In the genomic region with DNA sequence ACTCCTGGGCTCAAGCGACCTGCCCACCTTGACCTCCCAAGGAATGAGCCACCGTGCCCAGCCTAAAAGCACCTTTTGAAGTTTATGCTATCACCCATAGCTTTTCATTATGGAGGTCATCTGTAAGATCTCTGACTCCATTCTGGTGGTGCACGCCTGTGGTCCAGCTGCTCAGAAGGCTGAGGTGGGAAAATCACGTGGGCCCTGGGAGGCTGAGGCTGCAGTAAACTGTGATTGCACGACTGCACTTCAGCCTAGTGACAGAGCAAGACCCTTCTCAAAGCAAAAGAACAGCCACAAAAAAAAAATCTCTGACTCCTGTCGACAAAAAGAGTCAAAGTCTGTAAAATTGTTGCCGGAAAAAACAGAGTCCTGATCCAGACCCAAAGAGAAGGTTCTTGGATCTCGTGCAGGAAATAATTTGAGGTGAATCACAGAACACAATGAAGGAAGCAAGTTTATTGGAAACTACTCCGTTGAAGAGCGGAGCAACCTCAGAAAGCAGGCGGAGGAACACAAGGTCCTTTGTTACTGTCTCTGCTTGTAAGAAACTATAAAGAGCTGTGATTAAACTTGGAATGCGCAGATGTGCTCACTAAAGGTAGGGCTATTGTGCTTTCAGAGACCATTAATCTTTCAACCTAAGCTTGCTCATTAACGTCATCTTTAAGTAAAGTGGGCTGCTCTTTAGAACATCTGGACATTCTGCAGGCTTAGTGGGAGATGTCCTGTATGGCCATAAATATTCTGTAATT, we compare ENCODE assay signal across 14 cellular contexts. TPM values are rescaled to one million over a fixed set of nuclear protein-coding genes. Genes with fewer than 3 reads are reported as not detected.
DNase-seq lines count a peak whose midpoint lies in the region; ATAC-seq, FAIRE-seq and TF ChIP-seq lines count a peak whose summit lies in the region.
"Had no signal": no experiment of that assay in that cellular context is flagged by ENCODE, and none has a peak within 500 bp of the region (broad histone marks: within the 10 kb centered on the region; RNA-seq: fewer than 3 reads in every experiment).

No MANE protein-coding gene starts in this region.

- DNase-seq in DND-41: no peak
- DNase-seq in NCI-H2227 treated with DMSO at 0.1 percent for 48 hours (lab: John Stamatoyannopoulos, UW): peak; percentile 86
- DNase-seq in neuronal stem cell (ENCODE audit: low spot score): no peak
- DNase-seq in AG08395 (ENCODE audit: low spot score): no peak
- DNase-seq in SHP77 treated with DMSO at 0.1 percent for 48 hours (lab: John Stamatoyannopoulos, UW): no peak
- no peak for DNase-seq in HTR-8/SVneo (ENCODE audit: insufficient read length, low spot score)
- DNase-seq: hypothalamus, midbrain, NCI-H2029 treated with DMSO at 0.1 percent for 48 hours, retina had no signal

- no peaks in the 10 kb centered on the region for H3K27me3 ChIP-seq in DND-41 (ENCODE audit: insufficient read depth, low read length, poor library complexity)
- H3K27me3 ChIP-seq in neuronal stem cell (ENCODE audit: control insufficient read depth in 3 of 3, insufficient read depth in 3 of 3, low read depth in 1 of 3, low read length in 3 of 3): no peaks in the 10 kb centered on the region

- no peak for TF ChIP-seq CTCF in DND-41 (IDR thresholded peaks at IDR 0.05; ENCODE audit: borderline replicate concordance, extremely low read depth, low read length, poor library complexity, severe bottlenecking)

- H3K4me3 Mint-ChIP-seq in dendritic cell treated with granulocyte-macrophage colony-stimulating factor and Interleukin-4, amounts not matched to agents 40 ng/mL and 50 ng/mL, for 4 days: no peak overlapping the region

- peaks cover 22% of the 10 kb centered on the region for H3K36me3 Mint-ChIP-seq in dendritic cell treated with granulocyte-macrophage colony-stimulating factor and Interleukin-4, amounts not matched to agents 40 ng/mL and 50 ng/mL, for 4 days (ENCODE audit: low read depth)

- no peak overlapping the region for H2BK12ac ChIP-seq in neuronal stem cell (ENCODE audit: low read length)

- no peak overlapping the region for H2BK5ac ChIP-seq in neuronal stem cell (ENCODE audit: low read length)

- ATAC-seq in DND-41 (ENCODE audit: insufficient read depth, low read depth): no peak
- ATAC-seq in GM21423 (IDR thresholded peaks at IDR 0.05; ENCODE audit: unreplicated experiment): no peak
- ATAC-seq: activated CD4-positive, CD25-positive, alpha-beta regulatory T cell treated with anti-CD3 and anti-CD28 coated beads, Interleukin-2, amount 50 U/mL, for 24 hours had no signal

- H3K27ac ChIP-seq in DND-41 (ENCODE audit: low read length) (no peak overlapping the region), neuronal stem cell (replicated peaks; ENCODE audit: low read length) (peak overlapping the region; percentile 59)

- no peak overlapping the region for H3K14ac ChIP-seq in neuronal stem cell (ENCODE audit: low read length)

- H4K20me1 ChIP-seq in DND-41 (ENCODE audit: insufficient read depth, low read length): peaks cover 20% of the 10 kb centered on the region; the same call in 1 of the 2 replicates

- no peak overlapping the region for H3K18ac ChIP-seq in neuronal stem cell (ENCODE audit: low read length)

- H3K27me3 Mint-ChIP-seq in dendritic cell treated with granulocyte-macrophage colony-stimulating factor and Interleukin-4, amounts not matched to agents 40 ng/mL and 50 ng/mL, for 4 days: no peaks in the 10 kb centered on the region

- no peak for FAIRE-seq in HTR-8/SVneo (lab: Jason Lieb, UNC)

- H3K4me3 ChIP-seq in DND-41 (ENCODE audit: low read depth in 1 of 2, low read length in 2 of 2) (no peak overlapping the region), neuronal stem cell (ENCODE audit: low read length in 2 of 2) (no peak overlapping the region)

- WGBS in neuronal stem cell (ENCODE audit: extremely low coverage in 2 of 2, insufficient read length in 2 of 2, insufficient replicate concordance in 1 of 2), 2 donors: no CpG with 5 or more reads among the region's 13 CpGs

- H2AFZ ChIP-seq in DND-41 (ENCODE audit: low read depth, low read length) (peak overlapping the region; percentile 10), neuronal stem cell (ENCODE audit: low read length) (peak overlapping the region; percentile 65)

- peaks cover 15% of the 10 kb centered on the region for H3K36me3 ChIP-seq in DND-41 (ENCODE audit: insufficient read depth, low read length)
- peaks cover 0 to 17% of the 10 kb centered on the region in 2 donors for H3K36me3 ChIP-seq in neuronal stem cell (replicated peaks in 1 of 2; ENCODE audit: control insufficient read depth in 2 of 2, insufficient read depth in 2 of 2, low read length in 2 of 2)

- no peak overlapping the region for H4K91ac ChIP-seq in neuronal stem cell (ENCODE audit: low read depth, low read length, poor library complexity)

- peaks cover 30% of the 10 kb centered on the region for H3K79me2 ChIP-seq in DND-41 (ENCODE audit: insufficient read depth, low read length)

- H2BK15ac ChIP-seq in neuronal stem cell (ENCODE audit: low read length): no peak overlapping the region

- H3K4ac ChIP-seq in neuronal stem cell (ENCODE audit: low read length): no peak overlapping the region

- no peak overlapping the region for H3K9ac ChIP-seq in DND-41 (ENCODE audit: low read depth, low read length)
- no peak overlapping the region for H3K9ac ChIP-seq in neuronal stem cell (ENCODE audit: low read depth, low read length, poor library complexity)

- H3K4me1 ChIP-seq in DND-41 (ENCODE audit: insufficient read depth, low read length): peaks cover 26% of the 10 kb centered on the region
- H3K4me1 ChIP-seq in neuronal stem cell (ENCODE audit: control insufficient read depth in 2 of 2, insufficient read depth in 1 of 2, low read depth in 1 of 2, low read length in 2 of 2): peaks cover 4 to 8% of the 10 kb centered on the region in 2 donors

- H3K23ac ChIP-seq in neuronal stem cell (ENCODE audit: low read depth, low read length, poor library complexity): no peak overlapping the region

- no peaks in the 10 kb centered on the region for H3K9me3 Mint-ChIP-seq in dendritic cell treated with granulocyte-macrophage colony-stimulating factor and Interleukin-4, amounts not matched to agents 40 ng/mL and 50 ng/mL, for 4 days
- H3K9me3 Mint-ChIP-seq: activated T-helper 1 cell treated with anti-CD3 and anti-CD28 coated beads, Interleukin-12 subunit alpha, Interleukin-12 subunit beta, Interleukin-2, Interleukin-4 antibody, amounts not matched to agents 30 ng/mL and 10 ng/mL and 1 ng/mL, durations not matched to agents 14 hours and 24 hours and 36 hours had no signal

- peaks cover 2% of the 10 kb centered on the region for H3K79me1 ChIP-seq in neuronal stem cell (ENCODE audit: low read depth, low read length)

- peaks cover 16% of the 10 kb centered on the region for H3K4me1 Mint-ChIP-seq in dendritic cell treated with granulocyte-macrophage colony-stimulating factor and Interleukin-4, amounts not matched to agents 40 ng/mL and 50 ng/mL, for 4 days (ENCODE audit: low read depth)

- H4K8ac ChIP-seq in neuronal stem cell (ENCODE audit: low read depth, low read length): no peak overlapping the region

- intact Hi-C loops in dendritic cell treated with granulocyte-macrophage colony-stimulating factor and Interleukin-4, amounts not matched to agents 40 ng/mL and 50 ng/mL, for 4 days (cut with micrococcal nuclease): no loop called here

- H2AK5ac ChIP-seq in neuronal stem cell (ENCODE audit: low read depth, low read length): no peak overlapping the region

- H3K4me2 ChIP-seq in DND-41 (ENCODE audit: insufficient read depth, low read length) (no peak overlapping the region), neuronal stem cell (ENCODE audit: insufficient read depth, low read length, poor library complexity, severe bottlenecking) (no peak overlapping the region)

- no peaks in the 10 kb centered on the region for H3K9me3 ChIP-seq in DND-41 (ENCODE audit: insufficient read depth, low read length, severe bottlenecking)
- H3K9me3 ChIP-seq in neuronal stem cell (replicated peaks in 1 of 2; ENCODE audit: control insufficient read depth in 2 of 2, insufficient read depth in 1 of 2, low read depth in 1 of 2, low read length in 2 of 2): peaks cover 0 to 3% of the 10 kb centered on the region in 2 donors

- H3K27ac Mint-ChIP-seq in dendritic cell treated with granulocyte-macrophage colony-stimulating factor and Interleukin-4, amounts not matched to agents 40 ng/mL and 50 ng/mL, for 4 days: peak overlapping the region; percentile 32
- H3K27ac Mint-ChIP-seq: activated T-helper 1 cell treated with anti-CD3 and anti-CD28 coated beads, Interleukin-12 subunit alpha, Interleukin-12 subunit beta, Interleukin-2, Interleukin-4 antibody, amounts not matched to agents 30 ng/mL and 10 ng/mL and 1 ng/mL, durations not matched to agents 14 hours and 24 hours and 36 hours had no signal

- no peak overlapping the region for H2BK120ac ChIP-seq in neuronal stem cell (ENCODE audit: low read depth, low read length)

RNA-seq across cellular contexts. Expression of gene HAUS6, which starts 2.0 kb away (rescaled TPM):
- polyA plus RNA-seq in neuronal stem cell (2013, experiment 1 of 2): 26.0 TPM
- polyA plus RNA-seq in neuronal stem cell (2013, experiment 2 of 2): 26.1 TPM

RNA-seq across cellular contexts. Expression of gene PLIN2, which starts 22.6 kb away (rescaled TPM):
- 60.1 TPM for polyA plus RNA-seq in neuronal stem cell (2013, experiment 1 of 2)
- polyA plus RNA-seq in neuronal stem cell (2013, experiment 2 of 2): 58.0 TPM

RNA-seq across cellular contexts. Expression of gene RRAGA, which starts 55.5 kb away (rescaled TPM):
- 43.7 TPM for polyA plus RNA-seq in neuronal stem cell (2013, experiment 1 of 2)
- 41.3 TPM for polyA plus RNA-seq in neuronal stem cell (2013, experiment 2 of 2)
